Comparison of ENCODE assay signal across 7 cellular contexts in genomic region chr3:11272913-11273574, GRCh38. TPM values are rescaled to one million over a fixed set of nuclear protein-coding genes. Genes with fewer than 3 reads are reported as not detected.
DNase-seq lines count a peak whose midpoint lies in the region; ATAC-seq and TF ChIP-seq lines count a peak whose summit lies in the region.

No MANE protein-coding gene starts in this region.

- H4K20me1 ChIP-seq in SU-DHL-6 (ENCODE audit: low read depth, low read length), result no peaks in the 10 kb centered on the region

- no peaks in the 10 kb centered on the region for H3F3A ChIP-seq in SU-DHL-6 (ENCODE audit: insufficient read depth)

- H3K36me3 ChIP-seq in SU-DHL-6 (ENCODE audit: low read length) (no peaks in the 10 kb centered on the region), skeletal muscle tissue (ENCODE audit: control insufficient read depth in 3 of 3, insufficient read depth in 3 of 3, low read length in 3 of 3) (no peaks in the 10 kb centered on the region)

- H3K9me3 ChIP-seq in SU-DHL-6 (ENCODE audit: insufficient read depth, low read length) (no peaks in the 10 kb centered on the region), skeletal muscle tissue (ENCODE audit: control insufficient read depth in 3 of 3, low read length in 3 of 3) (no peaks in the 10 kb centered on the region)

- peak overlapping the region; percentile 83 for H3K4me2 ChIP-seq in SU-DHL-6 (ENCODE audit: low read depth, low read length, poor library complexity, severe bottlenecking)

- DNase-seq in HFF-Myc (ENCODE audit: extremely low read depth, low read depth), result no peak
- DNase-seq in foreskin fibroblast, result no peak
- DNase-seq in NCI-H526 (lab: John Stamatoyannopoulos, UW), result no peak

- peaks cover 30% of the 10 kb centered on the region for H3K79me2 ChIP-seq in SU-DHL-6 (ENCODE audit: insufficient read depth, low read length)

- H3K4me3 ChIP-seq in HFF-Myc (replicated peaks; ENCODE audit: low read depth, low read length) (peak overlapping the region; percentile 99), SU-DHL-6 (ENCODE audit: insufficient read depth, low read length, poor library complexity, severe bottlenecking) (peak overlapping the region; percentile 83), foreskin fibroblast (ENCODE audit: low read depth in 1 of 2, low read length in 2 of 2) (peak overlapping the region; percentile 60 to 81), skeletal muscle tissue (ENCODE audit: low read length in 3 of 3) (peak overlapping the region; percentile 99 to 100 (median 99))

- H3K27ac ChIP-seq in SU-DHL-6 (ENCODE audit: low read depth, low read length) (peak overlapping the region; percentile 40), skeletal muscle tissue (ENCODE audit: low read depth, low read length) (peak overlapping the region; percentile 92)

- H3K9me2 ChIP-seq in SU-DHL-6 (replicated peaks; ENCODE audit: insufficient read depth, low read length), result no peaks in the 10 kb centered on the region

- TF ChIP-seq CTCF in HFF-Myc (IDR thresholded peaks at IDR 0.05; ENCODE audit: low read depth, low read length, missing control alignments) (no peak), SU-DHL-6 (IDR thresholded peaks at IDR 0.05; ENCODE audit: insufficient read depth, low read length, poor library complexity, severe bottlenecking) (no peak), foreskin fibroblast (IDR thresholded peaks at IDR 0.05; ENCODE audit: low read depth, low read length) (no peak)

- no peaks in the 10 kb centered on the region for H3K27me3 ChIP-seq in SU-DHL-6 (ENCODE audit: low read length)
- no peaks in the 10 kb centered on the region for H3K27me3 ChIP-seq in skeletal muscle tissue (ENCODE audit: control insufficient read depth in 3 of 3, insufficient read depth in 3 of 3, low read length in 3 of 3)

- peak overlapping the region; percentile 77 for H3K9ac ChIP-seq in SU-DHL-6 (ENCODE audit: low read length)
- H3K9ac ChIP-seq in skeletal muscle tissue (ENCODE audit: low read depth in 1 of 3, low read length in 3 of 3), result peak overlapping the region; percentile 96 to 98 (median 98)

- H3K4me1 ChIP-seq in skeletal muscle tissue (ENCODE audit: control insufficient read depth in 3 of 3, insufficient read depth in 3 of 3, low read length in 3 of 3), result peaks cover 12 to 32% (median 14%) of the 10 kb centered on the region in 3 donors

- H2AFZ ChIP-seq in SU-DHL-6 (ENCODE audit: low read depth, low read length, severe bottlenecking), result peak overlapping the region; percentile 10

- no peak for ATAC-seq in HG03280 (IDR thresholded peaks at IDR 0.05; ENCODE audit: unreplicated experiment)
- no peak for ATAC-seq in GM19463 (IDR thresholded peaks at IDR 0.05; ENCODE audit: unreplicated experiment)

RNA-seq across cellular contexts. Expression of gene ATG7, which starts 0.8 kb away (rescaled TPM):
- total RNA-seq in skeletal muscle tissue, result 48.0 TPM
